ENCODE assay signal across 9 cellular contexts in genomic region chr10:129853236-129853946, GRCh38.
DNase-seq lines count a peak whose midpoint lies in the region; ATAC-seq and TF ChIP-seq lines count a peak whose summit lies in the region.
"Had no signal": no experiment of that assay in that cellular context is flagged by ENCODE, and none has a peak within 500 bp of the region (broad histone marks: within the 10 kb centered on the region; RNA-seq: fewer than 3 reads in every experiment).

No MANE protein-coding gene starts in this region.

- no peak overlapping the region for H3K4me3 Mint-ChIP-seq in neural crest cell
- H3K4me3 Mint-ChIP-seq in natural killer cell treated with Interleukin-12 subunit alpha and Interleukin-12 subunit beta and Interleukin-15 and Interleukin-18, amount 100 ng/mL, for 72 hours, result no peak overlapping the region

- no peaks in the 10 kb centered on the region for H3K36me3 Mint-ChIP-seq in neural crest cell (ENCODE audit: low read depth)
- no peaks in the 10 kb centered on the region for H3K36me3 Mint-ChIP-seq in natural killer cell treated with Interleukin-12 subunit alpha and Interleukin-12 subunit beta and Interleukin-15 and Interleukin-18, amount 100 ng/mL, for 72 hours

- H3K4me3 ChIP-seq in dorsolateral prefrontal cortex, result no peak overlapping the region

- ATAC-seq in HG02798 (IDR thresholded peaks at IDR 0.05; ENCODE audit: poor library complexity, unreplicated experiment) (no peak), GM21529 (IDR thresholded peaks at IDR 0.05; ENCODE audit: unreplicated experiment) (no peak)
- ATAC-seq in natural killer cell treated with Interleukin-12 subunit alpha and Interleukin-12 subunit beta and Interleukin-15 and Interleukin-18, amount 100 ng/mL, for 72 hours, result no peak

- intact Hi-C loops in dorsolateral prefrontal cortex (cut with DNase I), result no loop called here

- H3K27ac ChIP-seq in dorsolateral prefrontal cortex, result no peak overlapping the region

- H3K4me1 Mint-ChIP-seq in neural crest cell, result peaks cover 17% of the 10 kb centered on the region
- no peaks in the 10 kb centered on the region for H3K4me1 Mint-ChIP-seq in natural killer cell treated with Interleukin-12 subunit alpha and Interleukin-12 subunit beta and Interleukin-15 and Interleukin-18, amount 100 ng/mL, for 72 hours (ENCODE audit: low read depth in 2 of 2)

- no peak overlapping the region for H3K27ac Mint-ChIP-seq in neural crest cell (ENCODE audit: unreplicated experiment)
- no peak overlapping the region for H3K27ac Mint-ChIP-seq in natural killer cell treated with Interleukin-12 subunit alpha and Interleukin-12 subunit beta and Interleukin-15 and Interleukin-18, amount 100 ng/mL, for 72 hours

- DNase-seq in GF-D8 (lab: John Stamatoyannopoulos, UW), result peak; percentile 10
- peak; percentile 83 for DNase-seq in NCI-H1436 treated with DMSO at 0.1 percent for 48 hours (lab: John Stamatoyannopoulos, UW)
- no peak for DNase-seq in dorsolateral prefrontal cortex
- DNase-seq in neural crest cell (ENCODE audit: low read depth, low spot score), result no peak
- no peak for DNase-seq in GM19238 (ENCODE audit: insufficient read length, low spot score)
- no peak for DNase-seq in natural killer cell treated with Interleukin-12 subunit alpha and Interleukin-12 subunit beta and Interleukin-15 and Interleukin-18, amount 100 ng/mL, for 72 hours (ENCODE audit: low spot score)
- DNase-seq: activated T-cell treated with anti-CD3 and anti-CD28 coated beads, Interleukin-2, amount 50 U/mL, for 48 hours had no signal

- TF ChIP-seq CTCF in dorsolateral prefrontal cortex (IDR thresholded peaks at IDR 0.05 in 54 of 56, conservative IDR thresholded peaks at IDR 0.05 in 2 of 56; ENCODE audit: low read depth in 1 of 56, partially characterized antibody in 56 of 56) (peak in 47 of 56 donors; percentile 8 to 59 (median 31)), neural crest cell (conservative IDR thresholded peaks at IDR 0.05) (peak; percentile 59)

- no peaks in the 10 kb centered on the region for H3K27me3 Mint-ChIP-seq in neural crest cell (ENCODE audit: low read depth)
- H3K27me3 Mint-ChIP-seq in natural killer cell treated with Interleukin-12 subunit alpha and Interleukin-12 subunit beta and Interleukin-15 and Interleukin-18, amount 100 ng/mL, for 72 hours, result peaks cover 0 to 5% of the 10 kb centered on the region in 2 donors

- H3K27me3 ChIP-seq in dorsolateral prefrontal cortex, result peaks cover 0 to 82% (median 15%) of the 10 kb centered on the region in 45 donors

- no peaks in the 10 kb centered on the region for H3K9me3 Mint-ChIP-seq in neural crest cell
- no peaks in the 10 kb centered on the region for H3K9me3 Mint-ChIP-seq in natural killer cell treated with Interleukin-12 subunit alpha and Interleukin-12 subunit beta and Interleukin-15 and Interleukin-18, amount 100 ng/mL, for 72 hours

Comparison
In these comparisons a context has a peak if more than half of its experiments do, and no peak if none do; other contexts are left out.
1. DNase-seq: peak in GF-D8 (single experiment) and NCI-H1436 treated with DMSO at 0.1 percent for 48 hours (single experiment); none in dorsolateral prefrontal cortex (0 of 10), neural crest cell (single experiment), GM19238 (single experiment) and natural killer cell treated with Interleukin-12 subunit alpha and Interleukin-12 subunit beta and Interleukin-15 and Interleukin-18, amount 100 ng/mL, for 72 hours (single experiment).